Comparison of ENCODE assay signal across 4 cellular contexts in the genomic region with DNA sequence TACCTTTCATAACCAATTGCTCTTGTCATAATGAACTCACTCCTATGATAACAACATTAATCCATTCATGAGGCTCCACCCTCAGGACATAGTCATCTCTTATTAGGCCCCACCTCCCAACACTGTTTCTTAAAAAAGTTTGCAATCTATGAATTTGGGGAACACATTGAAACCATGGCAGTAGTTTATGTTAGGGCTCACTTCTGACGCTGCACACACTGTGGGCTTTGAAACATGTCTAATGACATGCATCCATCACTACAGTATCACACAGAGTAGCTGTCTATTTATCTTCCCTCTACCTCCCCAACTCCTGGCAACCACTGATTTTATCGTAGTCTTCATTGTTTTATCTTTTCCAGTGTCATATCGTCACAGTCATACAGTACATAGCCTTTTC.
"Had no signal": no experiment of that assay in that cellular context is flagged by ENCODE, and none has a peak within 500 bp of the region (broad histone marks: within the 10 kb centered on the region; RNA-seq: fewer than 3 reads in every experiment).

No MANE protein-coding gene starts in this region.

- H3K4me3 ChIP-seq: K562 had no signal

- ATAC-seq: HepG2, K562 had no signal

- DNase-seq: IMR-90 had no signal

- H3K27ac ChIP-seq: HL-60 had no signal
